ENCODE assay signal across 19 cellular contexts in the genomic region with DNA sequence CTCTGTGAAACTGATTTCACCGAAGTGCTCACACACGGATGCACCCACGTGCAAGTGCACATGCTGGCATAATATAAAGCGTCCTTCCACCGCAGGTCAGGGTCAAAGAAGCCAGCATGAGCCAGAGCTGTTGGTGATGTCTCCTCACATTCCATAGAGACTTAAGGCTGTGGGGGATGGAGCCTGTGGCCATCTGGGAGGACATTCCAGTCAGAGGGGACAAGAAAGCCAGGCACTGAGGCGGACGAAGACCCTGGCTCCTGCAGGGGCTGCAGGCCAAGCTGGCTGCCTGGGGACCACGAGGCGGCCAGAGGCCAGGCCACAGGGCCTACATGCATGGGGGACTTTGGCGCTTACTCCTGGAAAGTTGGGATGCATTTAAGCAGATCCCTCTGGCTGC. TPM values are rescaled to one million over a fixed set of nuclear protein-coding genes. Genes with fewer than 3 reads are reported as not detected.
DNase-seq lines count a peak whose midpoint lies in the region; ATAC-seq and TF ChIP-seq lines count a peak whose summit lies in the region.
"Had no signal": no experiment of that assay in that cellular context is flagged by ENCODE, and none has a peak within 500 bp of the region (broad histone marks: within the 10 kb centered on the region; RNA-seq: fewer than 3 reads in every experiment).

No MANE protein-coding gene starts in this region.

- no peaks in the 10 kb centered on the region for H3K36me3 Mint-ChIP-seq in activated T-cell treated with anti-CD3 and anti-CD28 coated beads, Interleukin-2, amount 50 U/mL, for 24 hours (ENCODE audit: low read depth)

- TF ChIP-seq CTCF in retinal pigment epithelial cell (conservative IDR thresholded peaks at IDR 0.05; ENCODE audit: low read depth, low read length), result no peak

- ATAC-seq in GM18511 (IDR thresholded peaks at IDR 0.05; ENCODE audit: unreplicated experiment) (no peak), HG03378 (IDR thresholded peaks at IDR 0.05; ENCODE audit: unreplicated experiment) (no peak)

- peaks cover 8% of the 10 kb centered on the region for H3K27me3 Mint-ChIP-seq in activated T-cell treated with anti-CD3 and anti-CD28 coated beads, Interleukin-2, amount 50 U/mL, for 24 hours

- no peak overlapping the region for H3K4me3 Mint-ChIP-seq in activated T-cell treated with anti-CD3 and anti-CD28 coated beads, Interleukin-2, amount 50 U/mL, for 24 hours

- in situ Hi-C loops in SK-MEL-5 (cut with HindIII; ENCODE audit: low pct_unique_long_range_greater_than_20kb, low sequenced_read_pairs), result no loop called here

- H3K9me3 Mint-ChIP-seq in activated T-cell treated with anti-CD3 and anti-CD28 coated beads, Interleukin-2, amount 50 U/mL, for 24 hours, result no peaks in the 10 kb centered on the region

- H3K27ac Mint-ChIP-seq in activated T-cell treated with anti-CD3 and anti-CD28 coated beads, Interleukin-2, amount 50 U/mL, for 24 hours, result no peak overlapping the region

- DNase-seq in SK-MEL-5 (ENCODE audit: low read depth, low spot score) (peak; percentile 26), ecto neural progenitor cell (ENCODE audit: low spot score) (peak; percentile 76), mesenteric fat pad (ENCODE audit: low spot score) (peak; percentile 53), retinal pigment epithelial cell (ENCODE audit: low read depth) (peak; percentile 95)
- no peak for DNase-seq in activated T-cell treated with anti-CD3 and anti-CD28 coated beads, Interleukin-2, amount 50 U/mL, for 24 hours
- DNase-seq: ACHN; AML-193; Caco-2; NCI-H1105 treated with DMSO at 0.1 percent for 48 hours; NCI-H1930; NCI-H446; NCI-H69; NK-92 treated with Interleukin-12 subunit alpha and Interleukin-12 subunit beta, amount 100 ng/mL, for 24 hours; RPMI8226; SIG-M5 had no signal

- H3K4me3 ChIP-seq in retinal pigment epithelial cell (ENCODE audit: low read length), result no peak overlapping the region
- H3K4me3 ChIP-seq: HAP-1 had no signal

- no peaks in the 10 kb centered on the region for H3K4me1 Mint-ChIP-seq in activated T-cell treated with anti-CD3 and anti-CD28 coated beads, Interleukin-2, amount 50 U/mL, for 24 hours (ENCODE audit: low read depth)

RNA-seq across cellular contexts. Expression of gene RNF212, which starts 7.7 kb away (rescaled TPM):
- total RNA-seq in SK-MEL-5 (2014; rRNA removed; shearing (Covaris generic)), result not detected in 2 replicates
- not detected in 2 replicates for polyA plus RNA-seq in SK-MEL-5 (2015; cell fraction: cytosol; rRNA removed)
- not detected in 2 replicates for polyA plus RNA-seq in SK-MEL-5 (2015; cell fraction: nucleus; rRNA removed)
- total RNA-seq in mesenteric fat pad, result 4.2 TPM
- total RNA-seq: Caco-2, LHCN-M2 had no signal
